In genomic region chr12:66041651-66042363, GRCh38 we compare ENCODE assay signal across 29 cellular contexts.
"Had no signal": no experiment of that assay in that cellular context is flagged by ENCODE, and none has a peak within 500 bp of the region (broad histone marks: within the 10 kb centered on the region; RNA-seq: fewer than 3 reads in every experiment).

No MANE protein-coding gene starts in this region.

- H3K9me3 ChIP-seq: gastroesophageal sphincter, right atrium auricular region, upper lobe of left lung, vagina had no signal

- H3K36me3 ChIP-seq: brain microvascular endothelial cell, gastroesophageal sphincter, right atrium auricular region, upper lobe of left lung, vagina, WERI-Rb-1 had no signal

- H3K4me1 ChIP-seq: gastroesophageal sphincter, right atrium auricular region, upper lobe of left lung, vagina had no signal

- H3K27me3 ChIP-seq: brain microvascular endothelial cell, gastroesophageal sphincter, right atrium auricular region, upper lobe of left lung, vagina had no signal

- H3K4me2 ChIP-seq: smooth muscle cell had no signal

- DNase-seq: activated CD4-positive, alpha-beta T cell treated with anti-CD3 and anti-CD28 coated beads for 48 hours; activated CD4-positive, alpha-beta T cell treated with anti-CD3 and anti-CD28 coated beads, Interleukin-2, amount 50 U/mL, for 48 hours; activated CD8-positive, alpha-beta memory T cell treated with anti-CD3 and anti-CD28 coated beads for 24 hours; activated effector memory CD4-positive, alpha-beta T cell treated with Interleukin-2 at 50 U/mL for 16 hours; activated naive CD4-positive, alpha-beta T cell treated with Interleukin-2 at 50 U/mL for 16 hours; anterior cingulate cortex; brain microvascular endothelial cell; dorsolateral prefrontal cortex; effector memory CD8-positive, alpha-beta T cell; erythroblast; hippocampal formation; left colon; mesenchymal stem cell; natural killer cell; stimulated activated CD4-positive, alpha-beta T cell treated with anti-CD3 and anti-CD28 coated beads, Interleukin-1b, Interleukin-23, amount 100 ng/mL, for 48 hours; stimulated activated CD4-positive, alpha-beta T cell treated with anti-CD3 and anti-CD28 coated beads, Interleukin-4, amount 100 ng/mL, for 4 hours; stimulated activated CD8-positive, alpha-beta memory T cell treated with anti-CD3 and anti-CD28 coated beads, Interleukin-4, amount 100 ng/mL, for 48 hours; stimulated activated naive CD8-positive, alpha-beta T cell treated with anti-CD3 and anti-CD28 coated beads, Interleukin-15, amount 100 ng/mL, for 72 hours; substantia nigra; T1000; upper lobe of left lung; WERI-Rb-1 had no signal

- H3K4me3 ChIP-seq: coronary artery, dorsolateral prefrontal cortex, gastroesophageal sphincter, right atrium auricular region, smooth muscle cell, upper lobe of left lung, vagina had no signal

- H3K27ac ChIP-seq: brain microvascular endothelial cell, coronary artery, dorsolateral prefrontal cortex, gastroesophageal sphincter, right atrium auricular region, upper lobe of left lung, vagina, WERI-Rb-1 had no signal

- ATAC-seq: activated CD4-positive, CD25-positive, alpha-beta regulatory T cell treated with anti-CD3 and anti-CD28 coated beads, Interleukin-2, amount 50 U/mL, for 24 hours; effector memory CD8-positive, alpha-beta T cell; gastroesophageal sphincter; left colon; natural killer cell; stimulated activated memory B cell treated with anti-CD40 and anti-IgM and Interleukin-4, amounts not matched to agents 10 μg/mL and 1 μg/mL and 100 μg/mL, for 72 hours; stimulated activated naive CD8-positive, alpha-beta T cell treated with anti-CD3 and anti-CD28 coated beads, Interleukin-15, amount 100 ng/mL, for 72 hours had no signal
